In the genomic region with DNA sequence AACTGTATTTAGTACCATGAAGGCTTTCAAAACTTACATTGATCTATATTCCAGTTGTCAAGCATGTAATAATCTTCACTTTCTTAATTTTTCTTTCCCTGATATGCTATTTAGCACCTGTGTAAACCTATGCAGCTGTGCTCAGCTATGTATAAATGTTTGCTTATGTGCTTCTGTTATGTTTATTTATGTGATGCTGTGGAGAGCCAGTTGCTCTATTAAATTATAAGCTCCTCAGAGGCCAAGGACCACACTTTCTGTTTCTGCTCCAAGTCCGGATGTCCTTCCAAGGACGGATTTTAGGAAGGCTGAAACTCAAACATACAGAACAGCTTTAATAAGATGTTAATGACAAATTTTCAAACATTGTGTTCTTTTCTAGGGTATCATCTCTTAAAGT, we compare ENCODE assay signal across 1 cellular context.
TF ChIP-seq lines count a peak whose summit lies in the region.

No MANE protein-coding gene starts in this region.

TF ChIP-seq in IMR-90, 13 proteins besides CTCF, POLR2A, EP300 and RAD21:
- TF ChIP-seq RCOR1 (IDR thresholded peaks at IDR 0.05; ENCODE audit: insufficient replicate concordance, low read length) (no peak), BHLHE40 (IDR thresholded peaks at IDR 0.05; ENCODE audit: low read depth, low read length) (no peak), RFX5 (IDR thresholded peaks at IDR 0.05; ENCODE audit: low read depth, low read length) (no peak), CEBPB (IDR thresholded peaks at IDR 0.05; ENCODE audit: low read depth, low read length) (no peak), NFE2L2 (IDR thresholded peaks at IDR 0.05; ENCODE audit: low read depth, low read length) (no peak)
- TF ChIP-seq, protein P1, sequence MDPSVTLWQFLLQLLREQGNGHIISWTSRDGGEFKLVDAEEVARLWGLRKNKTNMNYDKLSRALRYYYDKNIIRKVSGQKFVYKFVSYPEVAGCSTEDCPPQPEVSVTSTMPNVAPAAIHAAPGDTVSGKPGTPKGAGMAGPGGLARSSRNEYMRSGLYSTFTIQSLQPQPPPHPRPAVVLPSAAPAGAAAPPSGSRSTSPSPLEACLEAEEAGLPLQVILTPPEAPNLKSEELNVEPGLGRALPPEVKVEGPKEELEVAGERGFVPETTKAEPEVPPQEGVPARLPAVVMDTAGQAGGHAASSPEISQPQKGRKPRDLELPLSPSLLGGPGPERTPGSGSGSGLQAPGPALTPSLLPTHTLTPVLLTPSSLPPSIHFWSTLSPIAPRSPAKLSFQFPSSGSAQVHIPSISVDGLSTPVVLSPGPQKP (IDR thresholded peaks at IDR 0.05; ENCODE audit: borderline replicate concordance, low read depth, low read length) = no peak
